ENCODE assay signal across 8 cellular contexts in genomic region chr16:66948034-66948821, GRCh38. TPM values are rescaled to one million over a fixed set of nuclear protein-coding genes. Genes with fewer than 3 reads are reported as not detected.
A peak's percentile ranks its signal among the peaks of the same experiment; 100 is the strongest.
DNase-seq lines count a peak whose midpoint lies in the region; ATAC-seq and TF ChIP-seq lines count a peak whose summit lies in the region.

No MANE protein-coding gene starts in this region.

- DNase-seq in HFF-Myc (ENCODE audit: extremely low read depth, low read depth): no peak
- DNase-seq in hepatic stellate cell (ENCODE audit: low spot score): peak; percentile 48
- DNase-seq in stimulated activated naive CD8-positive, alpha-beta T cell treated with anti-CD3 and anti-CD28 coated beads, Interleukin-15, Interleukin-2, amounts not matched to agents 100 U/mL and 50 U/mL, for 24 hours: no peak
- no peak for DNase-seq in NCI-H1436 treated with DMSO at 0.1 percent for 48 hours (lab: John Stamatoyannopoulos, UW)
- DNase-seq in hippocampal formation (lab: John Stamatoyannopoulos, UW): no peak

- H3K4me3 ChIP-seq in HFF-Myc (replicated peaks; ENCODE audit: low read depth, low read length): peak overlapping the region; percentile 43

- H3K4me1 Mint-ChIP-seq in activated T-helper 17 cell treated with anti-CD3 and anti-CD28 coated beads, Interleukin-2, amount 50 U/mL, for 72 hours: peaks cover 9% of the 10 kb centered on the region

- peaks cover 31% of the 10 kb centered on the region for H3K27me3 Mint-ChIP-seq in activated T-helper 17 cell treated with anti-CD3 and anti-CD28 coated beads, Interleukin-2, amount 50 U/mL, for 72 hours

- peaks cover under 1% of the 10 kb centered on the region for H3K36me3 Mint-ChIP-seq in activated T-helper 17 cell treated with anti-CD3 and anti-CD28 coated beads, Interleukin-2, amount 50 U/mL, for 72 hours (ENCODE audit: low read depth)

- ATAC-seq in activated T-helper 17 cell treated with anti-CD3 and anti-CD28 coated beads, Interleukin-2, amount 50 U/mL, for 72 hours (replicated peaks): peak; percentile 14
- ATAC-seq in stimulated activated naive CD8-positive, alpha-beta T cell treated with anti-CD3 and anti-CD28 coated beads, Interleukin-15, Interleukin-2, amounts not matched to agents 100 U/mL and 50 U/mL, for 24 hours: peak; percentile 19
- ATAC-seq in HG03196 (IDR thresholded peaks at IDR 0.05; ENCODE audit: unreplicated experiment) (no peak), HG02938 (IDR thresholded peaks at IDR 0.05; ENCODE audit: unreplicated experiment) (no peak)

- H3K4me3 Mint-ChIP-seq in activated T-helper 17 cell treated with anti-CD3 and anti-CD28 coated beads, Interleukin-2, amount 50 U/mL, for 72 hours: peak overlapping the region; percentile 86

- no peak for TF ChIP-seq CTCF in HFF-Myc (IDR thresholded peaks at IDR 0.05; ENCODE audit: low read depth, low read length, missing control alignments)

- peaks cover 5% of the 10 kb centered on the region for H3K9me3 Mint-ChIP-seq in activated T-helper 17 cell treated with anti-CD3 and anti-CD28 coated beads, Interleukin-2, amount 50 U/mL, for 72 hours

- H3K27ac Mint-ChIP-seq in activated T-helper 17 cell treated with anti-CD3 and anti-CD28 coated beads, Interleukin-2, amount 50 U/mL, for 72 hours: no peak overlapping the region

RNA-seq across cellular contexts. Expression of gene CES3, which starts 12.8 kb away (rescaled TPM):
- total RNA-seq in activated T-helper 17 cell treated with anti-CD3 and anti-CD28 coated beads, Interleukin-2, amount 50 U/mL, for 72 hours: 1 to 10 TPM; 2.6 to 4.2 TPM

RNA-seq across cellular contexts. Expression of gene CES2, which starts 12.9 kb away (rescaled TPM):
- 10 to 100 TPM; 31.2 to 31.5 TPM for total RNA-seq in activated T-helper 17 cell treated with anti-CD3 and anti-CD28 coated beads, Interleukin-2, amount 50 U/mL, for 72 hours

RNA-seq across cellular contexts. Expression of gene CIAO2B, which starts 14.0 kb away (rescaled TPM):
- 100 to 1,000 TPM; 153 to 167 TPM for total RNA-seq in activated T-helper 17 cell treated with anti-CD3 and anti-CD28 coated beads, Interleukin-2, amount 50 U/mL, for 72 hours

RNA-seq across cellular contexts. Expression of gene RRAD, which starts 22.9 kb away (rescaled TPM):
- total RNA-seq in activated T-helper 17 cell treated with anti-CD3 and anti-CD28 coated beads, Interleukin-2, amount 50 U/mL, for 72 hours: 1 to 10 TPM; 2.1 to 6.5 TPM

RNA-seq across cellular contexts. Expression of gene CDH16, which starts 29.5 kb away (rescaled TPM):
- total RNA-seq in activated T-helper 17 cell treated with anti-CD3 and anti-CD28 coated beads, Interleukin-2, amount 50 U/mL, for 72 hours: not detected

Comparison
In these comparisons a context has a peak if more than half of its experiments do, and no peak if none do; other contexts are left out.
1. ATAC-seq: peak in activated T-helper 17 cell treated with anti-CD3 and anti-CD28 coated beads, Interleukin-2, amount 50 U/mL, for 72 hours (single experiment) and stimulated activated naive CD8-positive, alpha-beta T cell treated with anti-CD3 and anti-CD28 coated beads, Interleukin-15, Interleukin-2, amounts not matched to agents 100 U/mL and 50 U/mL, for 24 hours (single experiment); none in HG03196 (single experiment) and HG02938 (single experiment).